Comparison of ENCODE assay signal across 11 cellular contexts in genomic region chr19:13804830-13805683, GRCh38. TPM values are rescaled to one million over a fixed set of nuclear protein-coding genes. Genes with fewer than 3 reads are reported as not detected.
A peak's percentile ranks its signal among the peaks of the same experiment; 100 is the strongest.
DNase-seq lines count a peak whose midpoint lies in the region; ATAC-seq and TF ChIP-seq lines count a peak whose summit lies in the region.
"Had no signal": no experiment of that assay in that cellular context is flagged by ENCODE, and none has a peak within 500 bp of the region (broad histone marks: within the 10 kb centered on the region; RNA-seq: fewer than 3 reads in every experiment).

No MANE protein-coding gene starts in this region.

- H2AK5ac ChIP-seq in mesenchymal stem cell (ENCODE audit: low read length, severe bottlenecking) = no peak overlapping the region

- DNase-seq in DMS53 (lab: John Stamatoyannopoulos, UW) (peak; percentile 29), DMS53 treated with DMSO at 0.1 percent for 48 hours (lab: John Stamatoyannopoulos, UW; ENCODE audit: unreplicated experiment) (no peak), UCSD-AML1 (lab: John Stamatoyannopoulos, UW; ENCODE audit: unreplicated experiment) (peak; percentile 19), cardiac muscle cell (ENCODE audit: low read depth in 1 of 2, low spot score in 1 of 2) (peak in 1 of 2 donors; percentile 40), sciatic nerve (ENCODE audit: low spot score) (no peak), mesenchymal stem cell (no peak), AG08395 (ENCODE audit: low spot score) (no peak)
- DNase-seq: activated naive CD4-positive, alpha-beta T cell treated with Interleukin-2 at 50 U/mL for 16 hours; NCI-H2029 treated with DMSO at 0.1 percent for 48 hours had no signal

- H2BK15ac ChIP-seq in mesenchymal stem cell (ENCODE audit: low read depth, poor library complexity, severe bottlenecking) = no peak overlapping the region

- no peak overlapping the region for H4K91ac ChIP-seq in mesenchymal stem cell (ENCODE audit: low read length)

- H3K4me2 ChIP-seq in mesenchymal stem cell (ENCODE audit: low read length, poor library complexity, severe bottlenecking) = no peak overlapping the region

- intact Hi-C loops in sciatic nerve (cut with DNase I) = no loop called here

- H3K9ac ChIP-seq in mesenchymal stem cell (ENCODE audit: low read length) = no peak overlapping the region

- no peak overlapping the region for H3K14ac ChIP-seq in mesenchymal stem cell (ENCODE audit: low read length in 2 of 2)

- H3K27me3 ChIP-seq in cardiac muscle cell (no peaks in the 10 kb centered on the region), mesenchymal stem cell (ENCODE audit: control insufficient read depth in 1 of 2, insufficient read depth in 1 of 2, low read length in 2 of 2) (no peaks in the 10 kb centered on the region)
- H3K27me3 ChIP-seq: suprapubic skin had no signal

- H3K4me1 ChIP-seq in cardiac muscle cell (ENCODE audit: low read depth) (no peaks in the 10 kb centered on the region), mesenchymal stem cell (ENCODE audit: control insufficient read depth, insufficient read depth, low read depth, low read length) (peaks cover 2% of the 10 kb centered on the region)
- H3K4me1 ChIP-seq: suprapubic skin had no signal

- no peak overlapping the region for H4K8ac ChIP-seq in mesenchymal stem cell (ENCODE audit: low read length)

- WGBS in mesenchymal stem cell = 83% methylated on average over 35 of the region's 35 CpGs

- H2BK5ac ChIP-seq in mesenchymal stem cell (ENCODE audit: low read depth, low read length, poor library complexity, severe bottlenecking) = no peak overlapping the region

- H3K4ac ChIP-seq in mesenchymal stem cell (ENCODE audit: low read depth in 1 of 2, low read length in 2 of 2) = no peak overlapping the region

- H3K9me3 ChIP-seq in cardiac muscle cell (ENCODE audit: low read depth) (no peaks in the 10 kb centered on the region), mesenchymal stem cell (ENCODE audit: control insufficient read depth, low read length) (no peaks in the 10 kb centered on the region)
- H3K9me3 ChIP-seq: suprapubic skin had no signal

- ATAC-seq in sciatic nerve (peak; percentile 74), HG02798 (IDR thresholded peaks at IDR 0.05; ENCODE audit: poor library complexity, unreplicated experiment) (no peak)

- no peak overlapping the region for H2BK12ac ChIP-seq in mesenchymal stem cell (ENCODE audit: low read length in 2 of 2)

- no peak overlapping the region for H2BK120ac ChIP-seq in mesenchymal stem cell (ENCODE audit: low read depth, low read length)

- H3K23ac ChIP-seq in mesenchymal stem cell (ENCODE audit: low read length in 2 of 2) = no peak overlapping the region

- H3K27ac ChIP-seq in cardiac muscle cell (no peak overlapping the region), mesenchymal stem cell (ENCODE audit: low read length, poor library complexity, severe bottlenecking) (no peak overlapping the region)
- H3K27ac ChIP-seq: suprapubic skin had no signal

- H3K4me3 ChIP-seq in cardiac muscle cell = no peak overlapping the region
- H3K4me3 ChIP-seq in mesenchymal stem cell (ENCODE audit: insufficient read depth in 1 of 2, low read depth in 1 of 2, low read length in 2 of 2) = no peak overlapping the region
- H3K4me3 ChIP-seq: suprapubic skin had no signal

- H3K36me3 ChIP-seq in cardiac muscle cell = no peaks in the 10 kb centered on the region
- peaks cover 62 to 65% of the 10 kb centered on the region in 2 experiments for H3K36me3 ChIP-seq in mesenchymal stem cell (ENCODE audit: control insufficient read depth in 1 of 2, insufficient read depth in 2 of 2, low read depth in 1 of 2, low read length in 2 of 2)

- no peak overlapping the region for H3K18ac ChIP-seq in mesenchymal stem cell (ENCODE audit: low read depth in 1 of 2, low read length in 2 of 2)

- peak; percentile 32 for TF ChIP-seq CTCF in cardiac muscle cell (IDR thresholded peaks at IDR 0.05; ENCODE audit: low read depth, low read length)

- no peak overlapping the region for H2AFZ ChIP-seq in mesenchymal stem cell (ENCODE audit: low read depth, low read length)

- peaks cover 24% of the 10 kb centered on the region for H3K79me1 ChIP-seq in mesenchymal stem cell (replicated peaks; ENCODE audit: low read length, poor library complexity, severe bottlenecking)

RNA-seq across cellular contexts. Expression of gene ZSWIM4, which starts 9.8 kb away (rescaled TPM):
- total RNA-seq in cardiac muscle cell (13.7 and 29.8 TPM in 2 replicates), sciatic nerve (8.2 TPM)
- 13.0 and 19.6 TPM in 2 replicates for polyA plus RNA-seq in cardiac muscle cell
- 6.3 TPM for polyA plus RNA-seq in mesenchymal stem cell (2013, experiment 1 of 2)
- 6.2 TPM for polyA plus RNA-seq in mesenchymal stem cell (2013, experiment 2 of 2)

RNA-seq across cellular contexts. Expression of gene C19orf53, which starts 30.8 kb away (rescaled TPM):
- total RNA-seq in cardiac muscle cell = 276 and 280 TPM in 2 replicates
- polyA plus RNA-seq in cardiac muscle cell = 242 and 245 TPM in 2 replicates
- 63.0 TPM for total RNA-seq in sciatic nerve
- polyA plus RNA-seq in mesenchymal stem cell (2013, experiment 1 of 2) = 327 TPM
- 323 TPM for polyA plus RNA-seq in mesenchymal stem cell (2013, experiment 2 of 2)

RNA-seq across cellular contexts. Expression of gene MRI1, which starts 40.7 kb away (rescaled TPM):
- total RNA-seq in cardiac muscle cell (79.8 and 92.4 TPM in 2 replicates), sciatic nerve (39.9 TPM)
- polyA plus RNA-seq in cardiac muscle cell = 24.8 and 25.8 TPM in 2 replicates
- polyA plus RNA-seq in mesenchymal stem cell (2013, experiment 1 of 2) = 26.1 TPM
- polyA plus RNA-seq in mesenchymal stem cell (2013, experiment 2 of 2) = 24.1 TPM

Comparison
In these comparisons a context has a peak if more than half of its experiments do, and no peak if none do; other contexts are left out.
1. DNase-seq: peak in DMS53 (single experiment) and UCSD-AML1 (single experiment); none in DMS53 treated with DMSO at 0.1 percent for 48 hours (single experiment), sciatic nerve (single experiment), mesenchymal stem cell (single experiment) and AG08395 (single experiment).